ENCODE assay signal across 19 cellular contexts in the genomic region with DNA sequence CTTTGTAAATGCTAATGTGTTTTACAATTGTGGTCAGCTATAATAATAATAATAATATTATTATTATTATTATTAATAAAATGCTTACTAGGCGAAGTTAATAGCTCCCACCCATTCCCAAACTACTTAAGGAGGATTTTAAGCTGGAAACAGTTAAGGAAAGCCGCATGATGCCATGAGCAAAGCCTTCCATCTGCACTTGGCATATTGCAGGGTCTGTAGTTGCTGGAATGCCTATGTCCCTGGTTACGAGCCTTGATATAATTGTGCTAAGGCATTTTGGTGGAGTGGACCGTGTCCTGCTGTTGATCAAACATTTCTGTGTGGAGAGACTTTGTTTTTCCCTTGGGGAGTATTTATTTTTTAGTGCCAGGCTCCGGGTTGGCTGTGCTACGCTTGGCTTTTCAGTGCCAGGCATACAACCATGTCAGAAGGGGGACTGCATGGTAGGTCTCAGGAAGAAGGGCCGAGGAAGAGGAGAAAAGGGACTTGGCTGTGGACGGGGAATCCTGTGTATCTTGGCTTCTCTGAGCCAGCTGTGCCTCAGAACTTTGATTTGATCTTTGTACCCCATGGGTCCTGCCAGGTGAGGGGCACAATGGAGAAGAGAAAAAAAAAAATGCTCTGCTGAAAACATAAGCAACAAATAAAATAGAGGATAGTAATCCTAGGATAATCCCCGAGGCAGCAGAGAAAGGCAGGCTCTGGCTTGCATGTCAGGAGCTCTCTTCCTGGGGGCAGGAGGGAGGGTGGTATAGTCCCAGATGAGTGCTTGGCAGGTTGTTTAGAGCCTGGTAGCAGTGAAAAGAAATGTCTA.
DNase-seq lines count a peak whose midpoint lies in the region; ATAC-seq, FAIRE-seq and TF ChIP-seq lines count a peak whose summit lies in the region.
"Had no signal": no experiment of that assay in that cellular context is flagged by ENCODE, and none has a peak within 500 bp of the region (broad histone marks: within the 10 kb centered on the region; RNA-seq: fewer than 3 reads in every experiment).

No MANE protein-coding gene starts in this region.

- H3K9me3 ChIP-seq in heart left ventricle, result no peaks in the 10 kb centered on the region
- H3K9me3 ChIP-seq in pancreas, result no peaks in the 10 kb centered on the region
- no peaks in the 10 kb centered on the region for H3K9me3 ChIP-seq in GM23248 (ENCODE audit: low read depth)
- H3K9me3 ChIP-seq: MG63 had no signal

- H3K4me1 ChIP-seq in heart left ventricle (peaks cover 0 to 64% (median 9%) of the 10 kb centered on the region in 12 donors), pancreas (peaks cover 6 to 34% (median 24%) of the 10 kb centered on the region in 3 donors), GM23248 (ENCODE audit: insufficient read depth) (0 out of 2 replicates have a peak, but pooled peaks cover 2% of the 10 kb centered on the region)

- H3K36me3 ChIP-seq in heart left ventricle (no peaks in the 10 kb centered on the region), pancreas (no peaks in the 10 kb centered on the region), GM23248 (ENCODE audit: low read depth) (no peaks in the 10 kb centered on the region)
- H3K36me3 ChIP-seq: MG63 had no signal

- H4K20me1 ChIP-seq in GM23248 (ENCODE audit: insufficient read depth), result no peaks in the 10 kb centered on the region

- no peak overlapping the region for H3K4me3 Mint-ChIP-seq in stimulated activated naive B cell treated with anti-CD40 and anti-IgM and Interleukin-4, amounts not matched to agents 10 μg/mL and 1 μg/mL and 100 μg/mL, for 72 hours
- H3K4me3 Mint-ChIP-seq: activated naive CD8-positive, alpha-beta T cell treated with anti-CD3 and anti-CD28 coated beads for 36 hours; HFFc6 had no signal

- H3K27ac ChIP-seq in heart left ventricle (peak overlapping the region in 9 of 12 donors; percentile 50 to 66 (median 61)), pancreas (peak overlapping the region in 2 of 4 donors; percentile 50 to 52), GM23248 (no peak overlapping the region)
- H3K27ac ChIP-seq: PC-9 had no signal

- in situ Hi-C loops in GM23248 (cut with MboI), result no loop called here

- TF ChIP-seq POLR2A in heart left ventricle (IDR thresholded peaks at IDR 0.05), result no peak

- H3K4me2 ChIP-seq in GM23248 (ENCODE audit: unreplicated experiment), result no peak overlapping the region
- H3K4me2 ChIP-seq: PC-9 had no signal

- intact Hi-C loops in heart left ventricle (cut with DNase I) (no loop called here), pancreas (cut with DNase I) (no loop called here)

- DNase-seq in D721Med (ENCODE audit: insufficient read length, low spot score) (peak; percentile 83), NCI-H69 (lab: John Stamatoyannopoulos, UW) (peak; percentile 71), heart left ventricle (no peak), pancreas (peak in 1 of 6 donors; percentile 32), COLO668 (lab: John Stamatoyannopoulos, UW; ENCODE audit: unreplicated experiment) (no peak), GM23248 (no peak)
- no peak for DNase-seq in stimulated activated naive B cell treated with anti-CD40 and anti-IgM and Interleukin-4, amounts not matched to agents 10 μg/mL and 1 μg/mL and 100 μg/mL, for 72 hours
- DNase-seq: activated CD8-positive, alpha-beta memory T cell treated with anti-CD3 and anti-CD28 coated beads, Interleukin-2, amount 50 U/mL, for 48 hours; activated naive CD8-positive, alpha-beta T cell treated with anti-CD3 and anti-CD28 coated beads for 36 hours; AML-193; DND-41; HFFc6; MG63; NCI-H2107; occipital lobe; PC-9; SW 1271 had no signal

- no peak overlapping the region for H2AFZ ChIP-seq in GM23248
- H2AFZ ChIP-seq: PC-9 had no signal

- ATAC-seq in heart left ventricle (peak in 3 of 4 donors; percentile 28 to 32 (median 29)), pancreas (peak; percentile 19 to 66 (median 42)), HG03280 (IDR thresholded peaks at IDR 0.05; ENCODE audit: unreplicated experiment) (no peak)
- no peak for ATAC-seq in stimulated activated naive B cell treated with anti-CD40 and anti-IgM and Interleukin-4, amounts not matched to agents 10 μg/mL and 1 μg/mL and 100 μg/mL, for 72 hours (replicated peaks)

- H3K4me1 Mint-ChIP-seq in stimulated activated naive B cell treated with anti-CD40 and anti-IgM and Interleukin-4, amounts not matched to agents 10 μg/mL and 1 μg/mL and 100 μg/mL, for 72 hours, result peaks cover 7 to 8% of the 10 kb centered on the region in 2 donors

- no peaks in the 10 kb centered on the region for H3K27me3 Mint-ChIP-seq in stimulated activated naive B cell treated with anti-CD40 and anti-IgM and Interleukin-4, amounts not matched to agents 10 μg/mL and 1 μg/mL and 100 μg/mL, for 72 hours
- H3K27me3 Mint-ChIP-seq: activated naive CD8-positive, alpha-beta T cell treated with anti-CD3 and anti-CD28 coated beads for 36 hours had no signal

- no peaks in the 10 kb centered on the region for H3K9me3 Mint-ChIP-seq in stimulated activated naive B cell treated with anti-CD40 and anti-IgM and Interleukin-4, amounts not matched to agents 10 μg/mL and 1 μg/mL and 100 μg/mL, for 72 hours
- H3K9me3 Mint-ChIP-seq: activated naive CD8-positive, alpha-beta T cell treated with anti-CD3 and anti-CD28 coated beads for 36 hours; HFFc6 had no signal

- no peaks in the 10 kb centered on the region for H3F3A ChIP-seq in GM23248 (ENCODE audit: insufficient read depth)

- peak overlapping the region in 1 of 12 donors; percentile 4 for H3K4me3 ChIP-seq in heart left ventricle
- no peak overlapping the region for H3K4me3 ChIP-seq in pancreas
- no peak overlapping the region for H3K4me3 ChIP-seq in GM23248
- H3K4me3 ChIP-seq: MG63, PC-9 had no signal

- no peak overlapping the region for H3K9ac ChIP-seq in GM23248

- 49 to 60% (median 56%) methylated on average over 9 of the region's 9 CpGs for WGBS in heart left ventricle, 4 donors
- WGBS in pancreas, 2 donors, result 32 to 35% methylated on average over 9 of the region's 9 CpGs
- WGBS in GM23248 (ENCODE audit: low coverage in 1 of 2, low lambda C conversion rate in 2 of 2, missing lambda C conversion rate in 2 of 2), 2 experiments, result 56 to 60% methylated on average over 9 of the region's 9 CpGs

- TF ChIP-seq CTCF in D721Med (IDR thresholded peaks at IDR 0.05; ENCODE audit: insufficient read depth, missing control alignments), result no peak
- TF ChIP-seq CTCF in heart left ventricle (IDR thresholded peaks at IDR 0.05), result no peak
- no peak for TF ChIP-seq CTCF in pancreas (IDR thresholded peaks at IDR 0.05)

- H3K9me2 ChIP-seq in GM23248 (ENCODE audit: insufficient read depth), result no peaks in the 10 kb centered on the region

- H3K27ac Mint-ChIP-seq in stimulated activated naive B cell treated with anti-CD40 and anti-IgM and Interleukin-4, amounts not matched to agents 10 μg/mL and 1 μg/mL and 100 μg/mL, for 72 hours, result no peak overlapping the region
- H3K27ac Mint-ChIP-seq: activated naive CD8-positive, alpha-beta T cell treated with anti-CD3 and anti-CD28 coated beads for 36 hours; HFFc6 had no signal

- peak; percentile 99 for FAIRE-seq in D721Med (lab: Jason Lieb, UNC)
- FAIRE-seq in pancreas (lab: Jason Lieb, UNC), result no peak
- FAIRE-seq: HTR-8/SVneo had no signal

- peaks cover 0 to 2% of the 10 kb centered on the region in 2 donors for H3K36me3 Mint-ChIP-seq in stimulated activated naive B cell treated with anti-CD40 and anti-IgM and Interleukin-4, amounts not matched to agents 10 μg/mL and 1 μg/mL and 100 μg/mL, for 72 hours

- H3K79me2 ChIP-seq in GM23248 (ENCODE audit: insufficient read depth), result no peaks in the 10 kb centered on the region

- H3K27me3 ChIP-seq in heart left ventricle, result no peaks in the 10 kb centered on the region
- no peaks in the 10 kb centered on the region for H3K27me3 ChIP-seq in pancreas
- H3K27me3 ChIP-seq in GM23248 (replicated peaks; ENCODE audit: insufficient read depth), result no peaks in the 10 kb centered on the region
- H3K27me3 ChIP-seq: MG63 had no signal

Comparison
In these comparisons a context has a peak if more than half of its experiments do, and no peak if none do; other contexts are left out.
1. DNase-seq: peak in D721Med (single experiment) and NCI-H69 (single experiment); none in heart left ventricle (0 of 5), COLO668 (single experiment), stimulated activated naive B cell treated with anti-CD40 and anti-IgM and Interleukin-4, amounts not matched to agents 10 μg/mL and 1 μg/mL and 100 μg/mL, for 72 hours (single experiment) and GM23248 (single experiment).
2. ATAC-seq: peak in heart left ventricle (3 of 4) and pancreas (4 of 4); none in stimulated activated naive B cell treated with anti-CD40 and anti-IgM and Interleukin-4, amounts not matched to agents 10 μg/mL and 1 μg/mL and 100 μg/mL, for 72 hours (0 of 2) and HG03280 (single experiment).